In the genomic region with DNA sequence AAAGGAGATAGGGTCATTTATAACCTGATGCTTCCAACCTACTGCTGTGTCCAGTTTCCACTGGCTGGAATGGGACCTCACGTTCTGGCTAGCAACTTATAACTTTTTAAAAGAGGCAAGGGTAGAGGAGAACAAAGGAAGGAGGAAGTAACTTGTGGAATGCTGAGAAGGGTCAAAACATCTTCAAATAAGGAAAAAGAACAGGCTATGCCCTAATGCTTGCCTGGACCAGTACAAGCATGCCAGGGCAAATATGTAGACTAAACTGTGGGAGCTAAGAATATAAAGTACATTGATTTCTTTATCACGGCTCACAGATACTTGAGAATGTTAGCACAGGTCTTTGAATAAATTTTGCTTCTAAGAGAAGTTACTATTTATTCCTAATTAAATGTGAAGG, we compare ENCODE assay signal across 9 cellular contexts. TPM values are rescaled to one million over a fixed set of nuclear protein-coding genes. Genes with fewer than 3 reads are reported as not detected.
A peak's percentile ranks its signal among the peaks of the same experiment; 100 is the strongest.
DNase-seq lines count a peak whose midpoint lies in the region; ATAC-seq and TF ChIP-seq lines count a peak whose summit lies in the region.
"Had no signal": no experiment of that assay in that cellular context is flagged by ENCODE, and none has a peak within 500 bp of the region (broad histone marks: within the 10 kb centered on the region; RNA-seq: fewer than 3 reads in every experiment).

No MANE protein-coding gene starts in this region.

- intact Hi-C loops in CD14-positive monocyte (cut with micrococcal nuclease) = loop anchor here in 1 of 2 donors (5.0 kb wide), 1 partner anchor 35 kb away; no protein-coding TSS in a partner anchor

- H3K4me3 Mint-ChIP-seq in neural crest cell (peak overlapping the region; percentile 82), CD14-positive monocyte (no peak overlapping the region)

- H3K27ac Mint-ChIP-seq in neural crest cell (ENCODE audit: unreplicated experiment) (peak overlapping the region; percentile 98), CD14-positive monocyte (peak overlapping the region in 2 of 7 donors; percentile 1 to 6)

- ATAC-seq in HG02852 (IDR thresholded peaks at IDR 0.05; ENCODE audit: unreplicated experiment) (no peak), GM21723 (IDR thresholded peaks at IDR 0.05; ENCODE audit: unreplicated experiment) (no peak)

- peaks cover 31% of the 10 kb centered on the region for H3K4me1 Mint-ChIP-seq in neural crest cell
- peaks cover 22% of the 10 kb centered on the region for H3K4me1 Mint-ChIP-seq in CD14-positive monocyte

- H3K9me3 Mint-ChIP-seq in neural crest cell (no peaks in the 10 kb centered on the region), CD14-positive monocyte (peaks cover 0 to 8% (median 0%) of the 10 kb centered on the region in 7 donors)

- H3K27me3 Mint-ChIP-seq in neural crest cell (ENCODE audit: low read depth) (peaks cover 2% of the 10 kb centered on the region), CD14-positive monocyte (ENCODE audit: low read depth in 3 of 3) (no peaks in the 10 kb centered on the region)

- peaks cover 8% of the 10 kb centered on the region for H3K36me3 Mint-ChIP-seq in neural crest cell (ENCODE audit: low read depth)
- peaks cover 17 to 18% of the 10 kb centered on the region in 2 donors for H3K36me3 Mint-ChIP-seq in CD14-positive monocyte

- DNase-seq in EH (ENCODE audit: low read depth) = peak; percentile 52
- DNase-seq in LHCN-M2 (ENCODE audit: low read depth) = peak; percentile 26
- DNase-seq in dermis blood vessel endothelial cell = peak; percentile 23
- DNase-seq in neural crest cell (ENCODE audit: low read depth, low spot score) = no peak
- DNase-seq in CD14-positive monocyte (ENCODE audit: low spot score) = no peak
- no peak for DNase-seq in glomerular visceral epithelial cell (ENCODE audit: extremely low spot score)
- DNase-seq: T-helper 9 cell had no signal

- TF ChIP-seq CTCF in neural crest cell (conservative IDR thresholded peaks at IDR 0.05) (no peak), CD14-positive monocyte (IDR thresholded peaks at IDR 0.05) (no peak)

RNA-seq across cellular contexts. Expression of gene ZNF561, which starts 1.5 kb away (rescaled TPM):
- total RNA-seq in LHCN-M2 (2014; rRNA removed) (31.6 and 37.3 TPM in 2 replicates), dermis blood vessel endothelial cell (42.2 and 44.2 TPM in 2 replicates), neural crest cell (57.7 and 63.9 TPM in 2 replicates)
- 24.6 TPM for polyA plus RNA-seq in LHCN-M2 (2012)
- polyA plus RNA-seq in CD14-positive monocyte = 10 to 100 TPM; 11.0 to 14.3 TPM

RNA-seq across cellular contexts. Expression of gene ZNF121, which starts 38.2 kb away (rescaled TPM):
- total RNA-seq in LHCN-M2 (2014; rRNA removed) = 30.4 and 34.3 TPM in 2 replicates
- polyA plus RNA-seq in LHCN-M2 (2012) = 3.9 TPM
- 36.7 and 38.8 TPM in 2 replicates for total RNA-seq in dermis blood vessel endothelial cell
- total RNA-seq in neural crest cell = 71.1 and 78.7 TPM in 2 replicates
- polyA plus RNA-seq in CD14-positive monocyte = 1 to 10 TPM; 1.5 to 3.8 TPM

RNA-seq across cellular contexts. Expression of gene ZNF562, which starts 52.4 kb away (rescaled TPM):
- total RNA-seq in LHCN-M2 (2014; rRNA removed) (22.7 and 26.2 TPM in 2 replicates), dermis blood vessel endothelial cell (33.8 and 42.7 TPM in 2 replicates), neural crest cell (23.3 and 25.8 TPM in 2 replicates)
- 7.7 TPM for polyA plus RNA-seq in LHCN-M2 (2012)
- polyA plus RNA-seq in CD14-positive monocyte = 1 to 10 TPM; 3.3 to 5.1 TPM

Comparison
In these comparisons a context has a peak if more than half of its experiments do, and no peak if none do; other contexts are left out.
1. DNase-seq: peak in EH (single experiment), LHCN-M2 (single experiment) and dermis blood vessel endothelial cell (single experiment); none in neural crest cell (single experiment), CD14-positive monocyte (single experiment) and glomerular visceral epithelial cell (single experiment).